Comparison of ENCODE assay signal across 16 cellular contexts in the genomic region with DNA sequence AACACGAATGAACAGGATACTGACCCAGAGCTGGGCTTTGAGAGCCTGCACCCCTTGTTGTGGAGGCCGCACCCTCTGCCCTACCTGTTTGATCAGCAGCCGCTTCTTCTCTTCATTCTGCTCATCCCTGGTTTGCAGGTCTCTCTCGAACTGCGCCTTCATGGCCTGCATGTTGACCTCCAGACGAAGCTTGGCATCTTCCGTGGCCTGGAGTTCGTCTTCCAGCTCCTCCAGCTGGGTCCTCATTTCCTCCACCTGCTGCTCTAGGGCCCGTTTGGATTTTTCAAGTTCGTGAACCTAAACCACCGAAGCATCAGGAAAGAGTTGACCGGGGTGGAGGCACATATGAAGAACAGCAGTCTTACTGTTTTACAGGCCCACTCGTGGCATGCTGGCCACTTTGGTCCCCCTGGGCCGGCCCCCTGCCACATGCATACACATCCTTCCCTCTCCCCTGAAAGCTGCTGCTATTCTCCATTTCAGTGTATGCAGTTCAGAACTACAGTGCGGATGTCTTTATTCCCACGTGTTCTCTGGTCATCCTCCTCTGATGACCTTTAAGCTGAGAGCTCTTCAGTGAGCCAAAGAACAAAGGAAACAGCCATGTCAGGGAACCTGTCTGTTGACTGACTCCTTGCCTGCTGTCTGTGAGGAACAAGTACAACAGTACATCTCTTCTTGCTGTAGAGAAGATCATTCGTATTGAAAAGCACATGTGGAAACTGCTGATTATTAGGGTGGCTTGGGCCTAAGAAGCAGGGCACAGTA.
"Had no signal": no experiment of that assay in that cellular context is flagged by ENCODE, and none has a peak within 500 bp of the region (broad histone marks: within the 10 kb centered on the region; RNA-seq: fewer than 3 reads in every experiment).

No MANE protein-coding gene starts in this region.

- H3K27ac ChIP-seq: thyroid gland, uterus had no signal

- H3K27me3 ChIP-seq: thyroid gland, uterus had no signal

- H3K36me3 ChIP-seq: uterus had no signal

- DNase-seq: activated CD4-positive, alpha-beta T cell treated with anti-CD3 and anti-CD28 coated beads, Interleukin-2, amount 10 ng/mL, durations not matched to agents 24 days and 14 days; activated CD4-positive, CD25-positive, alpha-beta regulatory T cell; activated CD8-positive, alpha-beta memory T cell treated with anti-CD3 and anti-CD28 coated beads, Interleukin-2, amount 50 U/mL, for 48 hours; activated naive CD4-positive, alpha-beta T cell; caudate nucleus; effector CD4-positive, alpha-beta T cell; erythroblast; naive thymus-derived CD4-positive, alpha-beta T cell; posterior cingulate gyrus; retina; stimulated activated CD4-positive, alpha-beta T cell treated with anti-CD3 and anti-CD28 coated beads, Interleukin-4, amount 100 ng/mL, for 1 hour; stimulated activated naive B cell treated with anti-CD40 and anti-IgM and Interleukin-4, amounts not matched to agents 10 μg/mL and 1 μg/mL and 100 μg/mL, for 72 hours; SW 1271; thyroid gland; uterus had no signal

- H3K4me1 ChIP-seq: thyroid gland, uterus had no signal

- H3K9me3 ChIP-seq: thyroid gland, uterus had no signal

- H3K4me3 ChIP-seq: coronary artery, thyroid gland, uterus had no signal

- ATAC-seq: naive thymus-derived CD4-positive, alpha-beta T cell; stimulated activated naive B cell treated with anti-CD40 and anti-IgM and Interleukin-4, amounts not matched to agents 10 μg/mL and 1 μg/mL and 100 μg/mL, for 72 hours had no signal
